In the genomic region with DNA sequence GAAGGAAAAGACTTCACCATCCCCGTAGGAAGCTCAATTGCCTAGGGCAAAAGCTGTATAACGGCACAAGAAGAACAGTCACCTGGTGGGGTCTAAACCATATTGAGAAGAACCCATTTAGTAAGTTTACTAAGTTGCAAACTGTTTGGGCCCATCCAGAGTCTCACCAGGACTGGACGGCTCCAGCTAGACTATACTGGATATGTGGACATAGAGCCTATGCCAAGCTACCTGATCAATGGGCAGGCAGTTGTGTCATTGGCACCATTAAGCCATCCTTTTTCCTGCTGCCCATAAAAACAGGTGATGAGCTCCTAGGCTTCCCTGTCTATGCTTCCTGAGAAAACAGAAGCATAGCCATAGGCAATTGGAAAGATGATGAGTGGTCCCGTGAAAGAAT, we compare ENCODE assay signal across 36 cellular contexts.
DNase-seq lines count a peak whose midpoint lies in the region; ATAC-seq, FAIRE-seq and TF ChIP-seq lines count a peak whose summit lies in the region.
"Had no signal": no experiment of that assay in that cellular context is flagged by ENCODE, and none has a peak within 500 bp of the region (broad histone marks: within the 10 kb centered on the region; RNA-seq: fewer than 3 reads in every experiment).

No MANE protein-coding gene starts in this region.

- TF ChIP-seq EP300 in HepG2 (IDR thresholded peaks at IDR 0.05; ENCODE audit: low read depth in 2 of 2, low read length in 2 of 2), result no peak
- TF ChIP-seq EP300 in HepG2 (CRISPR knock-in tag; IDR thresholded peaks at IDR 0.05; ENCODE audit: borderline replicate concordance), result no peak
- TF ChIP-seq EP300 in tibial nerve (IDR thresholded peaks at IDR 0.05), result no peak

- H3K9me3 Mint-ChIP-seq in endodermal cell, result peaks cover 44% of the 10 kb centered on the region

- H4K20me1 ChIP-seq in HepG2 (ENCODE audit: insufficient read depth, low read length), result no peaks in the 10 kb centered on the region
- H4K20me1 ChIP-seq: BLaER1; BLaER1 treated with 17β-estradiol and CSF1 and Interleukin-3, amounts not matched to agents 10 nM and 100 nM had no signal

- H3K36me3 Mint-ChIP-seq in endodermal cell (ENCODE audit: low read depth), result peaks cover 55% of the 10 kb centered on the region

- no peak for TF ChIP-seq POLR2A in HepG2 (IDR thresholded peaks at IDR 0.05; ENCODE audit: insufficient read depth in 1 of 2, low read depth in 2 of 2, low read length in 2 of 2)
- TF ChIP-seq POLR2A in right lobe of liver (IDR thresholded peaks at IDR 0.05), result no peak
- no peak for TF ChIP-seq POLR2A in tibial nerve (IDR thresholded peaks at IDR 0.05)

- H3K4me1 ChIP-seq in liver (ENCODE audit: control insufficient read depth in 4 of 4, insufficient read depth in 4 of 4, low read length in 3 of 4) (peaks cover 6 to 26% (median 12%) of the 10 kb centered on the region in 4 donors), HepG2 (ENCODE audit: insufficient read depth, low read length) (no peaks in the 10 kb centered on the region), endodermal cell (ENCODE audit: control insufficient read depth, insufficient read depth, low read length) (no peaks in the 10 kb centered on the region), right lobe of liver (peaks cover 0 to 20% (median 6%) of the 10 kb centered on the region in 4 donors), tibial nerve (no peaks in the 10 kb centered on the region)
- H3K4me1 ChIP-seq: A549; BE2C; BLaER1; BLaER1 treated with 17β-estradiol and CSF1 and Interleukin-3, amounts not matched to agents 10 nM and 100 nM; Caco-2 had no signal

- ATAC-seq in HepG2 (no peak), left lobe of liver (peak; percentile 78), right lobe of liver (peak; percentile 72 to 82 (median 76))
- ATAC-seq: A549; CD8-positive, alpha-beta T cell had no signal

- H3K27ac Mint-ChIP-seq in endodermal cell, result no peak overlapping the region
- H3K27ac Mint-ChIP-seq: B cell; CD14-positive monocyte; CD4-positive, alpha-beta T cell; CD4-positive, CD25-positive, alpha-beta regulatory T cell; CD8-positive, alpha-beta memory T cell; CD8-positive, alpha-beta T cell had no signal

- TF ChIP-seq CTCF in liver (IDR thresholded peaks at IDR 0.05; ENCODE audit: low read depth, low read length, missing input control) (no peak), HepG2 (CRISPR knock-in tag; IDR thresholded peaks at IDR 0.05) (no peak), endodermal cell (conservative IDR thresholded peaks at IDR 0.05) (no peak), right lobe of liver (IDR thresholded peaks at IDR 0.05) (no peak), tibial nerve (IDR thresholded peaks at IDR 0.05) (no peak)

- in situ Hi-C loops in HepG2 (cut with HindIII; ENCODE audit: extremely low pct_ligation_motif_present, low pct_unique_long_range_greater_than_20kb), result no loop called here

- FAIRE-seq in HepG2 (lab: Jason Lieb, UNC), result no peak
- FAIRE-seq: A204.1, A549, D721Med had no signal

- WGBS in liver, result 85% methylated on average over 4 of the region's 4 CpGs
- WGBS in HepG2 (ENCODE audit: low lambda C conversion rate), result 100% methylated on average over 4 of the region's 4 CpGs
- 90 to 94% methylated on average over 4 of the region's 4 CpGs for WGBS in endodermal cell (ENCODE audit: insufficient coverage in 1 of 2, insufficient read length in 1 of 2), 2 experiments
- 100% methylated on average over 3 of the region's 4 CpGs for WGBS in right lobe of liver (ENCODE audit: insufficient coverage, low coverage, low lambda C conversion rate, missing lambda C conversion rate)
- 100% methylated on average over 4 of the region's 4 CpGs for WGBS in tibial nerve, 2 donors

- no peak overlapping the region for H3K27ac ChIP-seq in liver (ENCODE audit: low read depth in 1 of 2, low read length in 2 of 2)
- H3K27ac ChIP-seq in HepG2 (ENCODE audit: extremely low read length, insufficient read depth, low read length), result no peak overlapping the region
- H3K27ac ChIP-seq in endodermal cell (ENCODE audit: low read depth, low read length), result no peak overlapping the region
- peak overlapping the region in 1 of 3 donors; percentile 15 for H3K27ac ChIP-seq in right lobe of liver
- no peak overlapping the region for H3K27ac ChIP-seq in tibial nerve
- H3K27ac ChIP-seq: 22Rv1; A549; BLaER1; BLaER1 treated with 17β-estradiol and CSF1 and Interleukin-3, amounts not matched to agents 10 nM and 100 nM; C4-2B had no signal

- H3K79me2 ChIP-seq in HepG2 (ENCODE audit: insufficient read depth, low read length), result no peaks in the 10 kb centered on the region

- no peak overlapping the region for H3K4me3 ChIP-seq in liver (ENCODE audit: low read depth in 1 of 3, low read length in 3 of 3)
- no peak overlapping the region for H3K4me3 ChIP-seq in HepG2 (replicated peaks in 1 of 3; ENCODE audit: insufficient read depth in 1 of 3, low read depth in 2 of 3, low read length in 3 of 3)
- H3K4me3 ChIP-seq in endodermal cell (ENCODE audit: low read length), result peak overlapping the region; percentile 38
- H3K4me3 ChIP-seq in right lobe of liver, result no peak overlapping the region
- H3K4me3 ChIP-seq in tibial nerve, result no peak overlapping the region
- H3K4me3 ChIP-seq: A549; BLaER1; BLaER1 treated with 17β-estradiol and CSF1 and Interleukin-3, amounts not matched to agents 10 nM and 100 nM had no signal

- TF ChIP-seq RAD21 in liver (IDR thresholded peaks at IDR 0.05), result no peak
- TF ChIP-seq RAD21 in HepG2 (CRISPR knock-in tag; IDR thresholded peaks at IDR 0.05), result no peak

- no TSS peak for BruUV-seq in HepG2 (replicated peaks; lab: Mats Ljungman, UMichigan)

- CTCF ChIA-PET in HepG2 (lab: Yijun Ruan, JAX; ENCODE audit: low intra/inter-chr PET ratio, low total read pairs), result no interaction called here

- POLR2A ChIA-PET in HepG2 (lab: Yijun Ruan, JAX), result no interaction called here

- H3K27me3 ChIP-seq in liver (ENCODE audit: control insufficient read depth in 4 of 4, insufficient read depth in 4 of 4, low read length in 3 of 4), result no peaks in the 10 kb centered on the region
- no peaks in the 10 kb centered on the region for H3K27me3 ChIP-seq in HepG2 (ENCODE audit: control insufficient read depth in 1 of 2, insufficient read depth in 2 of 2, low read length in 2 of 2)
- no peaks in the 10 kb centered on the region for H3K27me3 ChIP-seq in endodermal cell (ENCODE audit: control insufficient read depth, insufficient read depth, low read length, poor library complexity, severe bottlenecking)
- H3K27me3 ChIP-seq in right lobe of liver, result no peaks in the 10 kb centered on the region
- no peaks in the 10 kb centered on the region for H3K27me3 ChIP-seq in tibial nerve
- H3K27me3 ChIP-seq: BE2C; BLaER1; BLaER1 treated with 17β-estradiol and CSF1 and Interleukin-3, amounts not matched to agents 10 nM and 100 nM had no signal

- H3K27me3 Mint-ChIP-seq in endodermal cell (ENCODE audit: insufficient read depth), result no peaks in the 10 kb centered on the region
- H3K27me3 Mint-ChIP-seq: B cell; CD4-positive, alpha-beta memory T cell; CD4-positive, alpha-beta T cell; CD4-positive, CD25-positive, alpha-beta regulatory T cell; CD8-positive, alpha-beta memory T cell had no signal

- H3K9ac ChIP-seq in liver (ENCODE audit: low read depth in 1 of 2, low read length in 2 of 2) (no peak overlapping the region), HepG2 (ENCODE audit: insufficient read depth, low read depth, low read length) (no peak overlapping the region), endodermal cell (ENCODE audit: extremely low read depth, low read length, poor library complexity, severe bottlenecking) (no peak overlapping the region)
- H3K9ac ChIP-seq: BLaER1; BLaER1 treated with 17β-estradiol and CSF1 and Interleukin-3, amounts not matched to agents 10 nM and 100 nM had no signal

- H2AFZ ChIP-seq in HepG2 (ENCODE audit: low read length), result no peak overlapping the region

- no peak overlapping the region for H3K4me3 Mint-ChIP-seq in endodermal cell
- H3K4me3 Mint-ChIP-seq: B cell; CD14-positive monocyte; CD4-positive, alpha-beta T cell; CD8-positive, alpha-beta memory T cell; CD8-positive, alpha-beta T cell had no signal

- H3K9me3 ChIP-seq in liver (ENCODE audit: control insufficient read depth in 4 of 4, low read length in 3 of 4) (peaks cover 0 to 4% (median under 1%) of the 10 kb centered on the region in 4 donors), HepG2 (ENCODE audit: low read length) (peaks cover 27% of the 10 kb centered on the region), endodermal cell (ENCODE audit: control insufficient read depth, low read length) (peaks cover 49% of the 10 kb centered on the region), right lobe of liver (no peaks in the 10 kb centered on the region), tibial nerve (peaks cover 0 to 28% (median 10%) of the 10 kb centered on the region in 4 donors)
- H3K9me3 ChIP-seq: A549, BE2C had no signal

- H3K36me3 ChIP-seq in liver (ENCODE audit: control insufficient read depth in 4 of 4, insufficient read depth in 3 of 4, low read depth in 1 of 4, low read length in 3 of 4) (no peaks in the 10 kb centered on the region), HepG2 (replicated peaks in 1 of 2; ENCODE audit: control insufficient read depth in 1 of 2, insufficient read depth in 2 of 2, low read length in 2 of 2) (0 out of 5 replicates have a peak, but pooled peaks cover 0 to 1% of the 10 kb centered on the region in 2 experiments), endodermal cell (ENCODE audit: control insufficient read depth, insufficient read depth, low read length) (peaks cover 4% of the 10 kb centered on the region), right lobe of liver (no peaks in the 10 kb centered on the region), tibial nerve (peaks cover 0 to 41% (median 4%) of the 10 kb centered on the region in 3 donors)
- H3K36me3 ChIP-seq: BE2C had no signal

- intact Hi-C loops in HepG2 (cut with micrococcal nuclease; ENCODE audit: unreplicated experiment), result no loop called here
- intact Hi-C loops in right lobe of liver (cut with DNase I), result no loop called here

- no peak for DNase-seq in HepG2 (ENCODE audit: low spot score)
- DNase-seq in endodermal cell, result no peak
- DNase-seq in left lobe of liver (ENCODE audit: low spot score), result no peak
- DNase-seq in right lobe of liver, result peak in 1 of 3 donors; percentile 61
- no peak for DNase-seq in NCI-H1105 treated with DMSO at 0.1 percent for 48 hours (lab: John Stamatoyannopoulos, UW)
- DNase-seq in SIG-M5 (lab: John Stamatoyannopoulos, UW), result no peak
- DNase-seq in tibial nerve (ENCODE audit: low spot score in 2 of 2), result no peak
- DNase-seq: 8988T; ACHN; AML-193; BE2C; C1 segment of cervical spinal cord; Caco-2; Calu3; CD4-positive, alpha-beta memory T cell; CD4-positive, alpha-beta T cell; CD4-positive, CD25-positive, alpha-beta regulatory T cell; CD8-positive, alpha-beta memory T cell; CD8-positive, alpha-beta T cell; COR-L47; DMS 273 treated with DMSO at 0.1 percent for 48 hours; DMS153; DMS79; DMS79 treated with DMSO at 0.1 percent for 48 hours; DND-41; EL had no signal

- H3K4me1 Mint-ChIP-seq in endodermal cell, result no peaks in the 10 kb centered on the region
- H3K4me1 Mint-ChIP-seq: B cell; CD14-positive monocyte; CD4-positive, CD25-positive, alpha-beta regulatory T cell; CD8-positive, alpha-beta memory T cell had no signal

- H3K4me2 ChIP-seq in HepG2 (ENCODE audit: low read depth, low read length), result no peak overlapping the region
- H3K4me2 ChIP-seq: A549; BLaER1; BLaER1 treated with 17β-estradiol and CSF1 and Interleukin-3, amounts not matched to agents 10 nM and 100 nM had no signal

TF ChIP-seq in liver, 16 proteins besides CTCF, POLR2A, EP300 and RAD21 (continues in another document):
- TF ChIP-seq SP1 (IDR thresholded peaks at IDR 0.05), result no peak
